Comparison of ENCODE assay signal across 23 cellular contexts in genomic region chr11:89900809-89901208, GRCh38. TPM values are rescaled to one million over a fixed set of nuclear protein-coding genes. Genes with fewer than 3 reads are reported as not detected.
"Had no signal": no experiment of that assay in that cellular context is flagged by ENCODE, and none has a peak within 500 bp of the region (broad histone marks: within the 10 kb centered on the region; RNA-seq: fewer than 3 reads in every experiment).

No MANE protein-coding gene starts in this region.

RNA-seq across cellular contexts. Expression of gene TRIM49D1, which starts 21.2 kb away (rescaled TPM):
- total RNA-seq: heart left ventricle; kidney; left colon; left lung; liver; lung; mesothelial cell of epicardium; mononuclear cell; myocyte; naive thymus-derived CD4-positive, alpha-beta T cell; neural crest cell; osteoblast; pancreas; prostate gland; right cardiac atrium; sigmoid colon; spleen; subcutaneous adipose tissue; suprapubic skin; thoracic aorta; uterus had no signal
- polyA plus RNA-seq: heart left ventricle; immature natural killer cell; liver; lung; naive thymus-derived CD4-positive, alpha-beta T cell; pancreas; right cardiac atrium; sigmoid colon; small intestine; spleen had no signal

RNA-seq across cellular contexts. Expression of gene TRIM64B, which starts 22.5 kb away (rescaled TPM):
- total RNA-seq: heart left ventricle; kidney; left colon; left lung; liver; mesothelial cell of epicardium; mononuclear cell; myocyte; naive thymus-derived CD4-positive, alpha-beta T cell; neural crest cell; osteoblast; pancreas; prostate gland; right cardiac atrium; sigmoid colon; spleen; subcutaneous adipose tissue; suprapubic skin; thoracic aorta; uterus had no signal
- polyA plus RNA-seq: heart left ventricle; immature natural killer cell; liver; lung; naive thymus-derived CD4-positive, alpha-beta T cell; pancreas; right cardiac atrium; sigmoid colon; small intestine; spleen had no signal

RNA-seq across cellular contexts. Expression of gene TRIM49D2, which starts 23.1 kb away (rescaled TPM):
- total RNA-seq: heart left ventricle; kidney; left colon; left lung; liver; lung; mesothelial cell of epicardium; mononuclear cell; myocyte; naive thymus-derived CD4-positive, alpha-beta T cell; neural crest cell; osteoblast; pancreas; right cardiac atrium; sigmoid colon; spleen; subcutaneous adipose tissue; suprapubic skin; thoracic aorta; uterus had no signal
- polyA plus RNA-seq: heart left ventricle; immature natural killer cell; liver; lung; naive thymus-derived CD4-positive, alpha-beta T cell; pancreas; right cardiac atrium; sigmoid colon; small intestine; spleen had no signal
